ENCODE assay signal across 10 cellular contexts in the genomic region with DNA sequence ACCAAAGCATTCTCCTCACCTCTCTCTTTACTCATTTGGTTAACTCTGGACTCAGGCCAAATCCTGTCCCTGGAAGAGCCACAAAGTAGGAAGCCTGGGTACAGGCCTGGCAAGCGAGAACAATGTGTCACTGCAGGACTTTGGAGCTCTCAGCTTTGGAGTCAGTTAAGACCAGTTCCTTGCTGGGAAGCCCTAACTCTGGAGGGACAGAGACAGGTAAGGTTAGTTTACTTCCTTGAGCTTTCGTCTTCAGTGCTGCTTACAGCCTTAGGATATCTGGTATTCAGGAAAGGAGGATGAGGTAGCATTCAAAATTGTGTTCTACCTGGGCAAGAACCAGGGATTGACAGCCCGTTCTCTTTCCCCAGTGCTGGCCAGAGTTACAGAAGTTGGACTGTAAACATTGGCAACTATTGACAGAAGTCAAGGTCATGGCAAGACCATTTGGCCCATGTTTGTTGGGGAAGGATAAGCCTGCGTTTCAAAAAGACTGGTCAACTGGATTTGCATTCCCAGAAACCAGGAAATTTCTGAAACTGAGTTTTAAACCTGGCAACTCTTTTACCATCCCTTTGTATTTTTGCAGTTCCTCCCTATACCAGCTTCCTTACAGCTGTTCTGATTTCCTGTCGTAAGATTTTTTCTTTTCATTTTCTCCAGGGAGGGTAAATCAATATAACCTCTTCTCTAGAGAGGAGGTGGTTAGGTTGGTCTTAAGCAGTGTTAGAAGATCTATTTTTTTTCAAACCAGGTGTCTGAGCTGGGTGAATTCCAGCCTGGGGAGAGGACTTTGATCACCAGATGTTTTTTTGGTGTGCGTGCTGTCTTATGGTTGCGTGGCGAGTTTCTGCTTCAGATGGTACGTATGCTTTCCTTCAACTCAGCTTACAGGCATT. TPM values are rescaled to one million over a fixed set of nuclear protein-coding genes. Genes with fewer than 3 reads are reported as not detected.
DNase-seq lines count a peak whose midpoint lies in the region; ATAC-seq lines count a peak whose summit lies in the region.
"Had no signal": no experiment of that assay in that cellular context is flagged by ENCODE, and none has a peak within 500 bp of the region (broad histone marks: within the 10 kb centered on the region; RNA-seq: fewer than 3 reads in every experiment).

A gene with protein sequence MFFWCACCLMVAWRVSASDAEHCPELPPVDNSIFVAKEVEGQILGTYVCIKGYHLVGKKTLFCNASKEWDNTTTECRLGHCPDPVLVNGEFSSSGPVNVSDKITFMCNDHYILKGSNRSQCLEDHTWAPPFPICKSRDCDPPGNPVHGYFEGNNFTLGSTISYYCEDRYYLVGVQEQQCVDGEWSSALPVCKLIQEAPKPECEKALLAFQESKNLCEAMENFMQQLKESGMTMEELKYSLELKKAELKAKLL (plus strand): TSS at position 130 of the 896 bp plus-strand sequence. CDS start 672 bp downstream, at position 802.

- peaks cover 6 to 11% (median 9%) of the 10 kb centered on the region in 4 donors for H3K4me1 Mint-ChIP-seq in CD4-positive, alpha-beta memory T cell
- H3K4me1 Mint-ChIP-seq in activated T-helper 17 cell treated with anti-CD3 and anti-CD28 coated beads, Interleukin-2, amount 50 U/mL, for 72 hours: peaks cover 8% of the 10 kb centered on the region

- no peak within 1 kb of the TSS for H3K9ac ChIP-seq in mesendoderm (ENCODE audit: low read length)

- no peak for ATAC-seq in activated T-helper 17 cell treated with anti-CD3 and anti-CD28 coated beads, Interleukin-2, amount 50 U/mL, for 72 hours (replicated peaks)
- ATAC-seq in GM18511 (IDR thresholded peaks at IDR 0.05; ENCODE audit: unreplicated experiment): no peak

- no peak within 1 kb of the TSS for H2AK5ac ChIP-seq in mesendoderm (ENCODE audit: low read length)

- no peak within 1 kb of the TSS for H3K4me2 ChIP-seq in mesendoderm (ENCODE audit: low read length)

- no peaks in the 10 kb centered on the region for H3K36me3 ChIP-seq in CD4-positive, alpha-beta memory T cell (ENCODE audit: insufficient read depth, low read length)
- no peaks in the 10 kb centered on the region for H3K36me3 ChIP-seq in mesendoderm (ENCODE audit: control insufficient read depth, insufficient read depth, low read length)

- H3K4me1 ChIP-seq in CD4-positive, alpha-beta memory T cell (ENCODE audit: insufficient read depth, low read length): no peaks in the 10 kb centered on the region
- H3K4me1 ChIP-seq in mesendoderm (ENCODE audit: control insufficient read depth, low read depth, low read length): peaks cover 2% of the 10 kb centered on the region

- no peaks in the 10 kb centered on the region for H3K79me1 ChIP-seq in mesendoderm (ENCODE audit: low read length)

- H2BK15ac ChIP-seq in mesendoderm (replicated peaks; ENCODE audit: low read depth): no peak within 1 kb of the TSS

- intact Hi-C loops in CD4-positive, alpha-beta memory T cell (cut with micrococcal nuclease): no loop called here

- no peak within 1 kb of the TSS for H3K56ac ChIP-seq in mesendoderm (ENCODE audit: low read length)

- peak within 1 kb of the TSS; percentile 63 to 84 (median 74) for H3K4me3 Mint-ChIP-seq in CD4-positive, alpha-beta memory T cell
- H3K4me3 Mint-ChIP-seq in activated T-helper 17 cell treated with anti-CD3 and anti-CD28 coated beads, Interleukin-2, amount 50 U/mL, for 72 hours: peak within 1 kb of the TSS; percentile 43

- CTCF ChIA-PET in CD4-positive, alpha-beta memory T cell (lab: Charles Lee; ENCODE audit: partially characterized antibody): interaction anchor here (0.9 to 3.9 kb wide), 6 partner anchors 8 to 411 kb away, joined by 3 to 13 read pairs (median 3); a partner anchor contains a TSS

- H3K9me3 Mint-ChIP-seq in CD4-positive, alpha-beta memory T cell: no peaks in the 10 kb centered on the region
- H3K9me3 Mint-ChIP-seq in activated T-helper 17 cell treated with anti-CD3 and anti-CD28 coated beads, Interleukin-2, amount 50 U/mL, for 72 hours: no peaks in the 10 kb centered on the region

- H3K27me3 Mint-ChIP-seq in CD4-positive, alpha-beta memory T cell: peaks cover 3 to 11% of the 10 kb centered on the region in 2 donors
- H3K27me3 Mint-ChIP-seq in activated T-helper 17 cell treated with anti-CD3 and anti-CD28 coated beads, Interleukin-2, amount 50 U/mL, for 72 hours: peaks cover 23% of the 10 kb centered on the region

- peak within 1 kb of the TSS in 4 of 7 donors; percentile 46 to 72 (median 64) for H3K27ac Mint-ChIP-seq in CD4-positive, alpha-beta memory T cell
- peak within 1 kb of the TSS; percentile 25 for H3K27ac Mint-ChIP-seq in activated T-helper 17 cell treated with anti-CD3 and anti-CD28 coated beads, Interleukin-2, amount 50 U/mL, for 72 hours

- H3K36me3 Mint-ChIP-seq in CD4-positive, alpha-beta memory T cell: no peaks in the 10 kb centered on the region
- H3K36me3 Mint-ChIP-seq in activated T-helper 17 cell treated with anti-CD3 and anti-CD28 coated beads, Interleukin-2, amount 50 U/mL, for 72 hours (ENCODE audit: low read depth): no peaks in the 10 kb centered on the region

- POLR2A ChIA-PET in CD4-positive, alpha-beta memory T cell (lab: Charles Lee; ENCODE audit: partially characterized antibody): interaction anchor here (0.5 to 1.0 kb wide), 2 partner anchors 18 to 419 kb away, joined by 3 read pairs; no protein-coding TSS in a partner anchor

- peak within 1 kb of the TSS; percentile 34 for H4K5ac ChIP-seq in mesendoderm (ENCODE audit: low read length)

- no peak within 1 kb of the TSS for H2BK120ac ChIP-seq in mesendoderm (ENCODE audit: low read depth, low read length)

- no peaks in the 10 kb centered on the region for H3K27me3 ChIP-seq in CD4-positive, alpha-beta memory T cell (ENCODE audit: insufficient read depth, low read length)
- H3K27me3 ChIP-seq in mesendoderm (ENCODE audit: insufficient read depth, low read length, poor library complexity): no peaks in the 10 kb centered on the region

- H3K4me3 ChIP-seq in CD4-positive, alpha-beta memory T cell (ENCODE audit: low read length in 2 of 2): no peak within 1 kb of the TSS
- no peak within 1 kb of the TSS for H3K4me3 ChIP-seq in mesendoderm (ENCODE audit: low read length)

- H3K4ac ChIP-seq in mesendoderm (ENCODE audit: low read depth, low read length): no peak within 1 kb of the TSS

- peak in 3 of 5 donors; percentile 5 to 27 (median 12) for DNase-seq in CD4-positive, alpha-beta memory T cell
- DNase-seq in H4 (ENCODE audit: low spot score): peak; percentile 27
- peak; percentile 45 for DNase-seq in mesendoderm
- DNase-seq in NCI-H2171 (lab: John Stamatoyannopoulos, UW): no peak
- DNase-seq in ecto neural progenitor cell (ENCODE audit: low spot score): no peak
- DNase-seq in activated CD4-positive, CD25-positive, alpha-beta regulatory T cell treated with anti-CD3 and anti-CD28 coated beads, Interleukin-2, amount 50 U/mL, for 72 hours: no peak
- DNase-seq: cortex of kidney had no signal

- H3K9me3 ChIP-seq in CD4-positive, alpha-beta memory T cell (ENCODE audit: control insufficient read depth in 1 of 2, low read length in 2 of 2): no peaks in the 10 kb centered on the region

- WGBS in mesendoderm (ENCODE audit: extremely low coverage, insufficient coverage, low lambda C conversion rate): no CpG with 5 or more reads among the region's 9 CpGs

- no peak within 1 kb of the TSS for H3K23ac ChIP-seq in mesendoderm (ENCODE audit: low read length)

- H4K8ac ChIP-seq in mesendoderm (ENCODE audit: low read depth, low read length): no peak within 1 kb of the TSS

- H3K27ac ChIP-seq in CD4-positive, alpha-beta memory T cell (ENCODE audit: low read depth, low read length): no peak within 1 kb of the TSS
- H3K27ac ChIP-seq in mesendoderm (ENCODE audit: low read depth, low read length): no peak within 1 kb of the TSS

- peak within 1 kb of the TSS; percentile 31 for H2BK5ac ChIP-seq in mesendoderm (ENCODE audit: low read length)

- H3K18ac ChIP-seq in mesendoderm (ENCODE audit: low read length): no peak within 1 kb of the TSS

- H3K79me2 ChIP-seq in mesendoderm (ENCODE audit: control insufficient read depth, insufficient read depth, low read length): no peaks in the 10 kb centered on the region

RNA-seq across cellular contexts. Expression of the gene that starts here (rescaled TPM):
- under 1 TPM in 1 of 2 experiments, not detected in 1; 0.35 TPM for total RNA-seq in CD4-positive, alpha-beta memory T cell
- under 1 TPM in 1 of 2 donors, not detected in 1; 0.90 TPM for polyA plus RNA-seq in CD4-positive, alpha-beta memory T cell
- total RNA-seq in H4 (2014; rRNA removed; shearing (Covaris generic)): not detected in 2 replicates
- 1 to 10 TPM in 1 of 2 donors, under 1 TPM in 1; 0.58 to 2.1 TPM for total RNA-seq in activated T-helper 17 cell treated with anti-CD3 and anti-CD28 coated beads, Interleukin-2, amount 50 U/mL, for 72 hours
- polyA plus RNA-seq in mesendoderm (2013, experiment 1 of 2): not detected
- not detected for polyA plus RNA-seq in mesendoderm (2013, experiment 2 of 2)
- total RNA-seq: kidney epithelial cell had no signal

Comparison
In these comparisons a context has a peak if more than half of its experiments do, and no peak if none do; other contexts are left out.
1. Peak in DNase-seq in CD4-positive, alpha-beta memory T cell; RNA of the gene not detected or under 1 TPM.
2. Peak in DNase-seq in H4; RNA of the gene not detected or under 1 TPM.